Comparison of ENCODE assay signal across 19 cellular contexts in the genomic region with DNA sequence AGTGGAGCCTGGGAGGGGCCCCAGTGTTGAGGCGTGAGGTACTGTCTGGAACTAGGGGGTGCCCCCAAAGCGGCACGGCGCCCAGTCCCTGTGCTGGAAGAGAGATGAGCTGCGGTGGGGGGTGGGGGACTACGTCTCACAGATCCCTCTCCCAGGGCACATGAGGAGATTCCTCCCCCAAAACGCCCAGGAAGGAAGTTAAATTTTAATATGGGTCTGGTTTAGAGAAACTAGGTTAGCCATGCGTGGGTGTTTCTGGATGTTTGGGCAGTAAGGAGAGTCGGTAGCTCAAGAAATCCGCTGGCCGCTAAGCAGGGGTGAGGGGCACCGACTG. TPM values are rescaled to one million over a fixed set of nuclear protein-coding genes. Genes with fewer than 3 reads are reported as not detected.
DNase-seq lines count a peak whose midpoint lies in the region; TF ChIP-seq lines count a peak whose summit lies in the region.
"Had no signal": no experiment of that assay in that cellular context is flagged by ENCODE, and none has a peak within 500 bp of the region (broad histone marks: within the 10 kb centered on the region; RNA-seq: fewer than 3 reads in every experiment).

No MANE protein-coding gene starts in this region.

- H3K27ac ChIP-seq in BLaER1 (peak overlapping the region; percentile 81), RWPE1 (0 out of 2 replicates have a peak overlapping the region, but pooled peaks have one; percentile 1)
- H3K27ac ChIP-seq: A549, KMS-11, PC-9 had no signal

- H3K4me2 ChIP-seq in BLaER1, result peak overlapping the region; percentile 96
- H3K4me2 ChIP-seq: A549, KMS-11, PC-9 had no signal

- no peaks in the 10 kb centered on the region for H3K27me3 ChIP-seq in BLaER1
- no peaks in the 10 kb centered on the region for H3K27me3 ChIP-seq in kidney epithelial cell (ENCODE audit: control insufficient read depth, insufficient read depth, low read length)

- CTCF ChIA-PET in RWPE1 (lab: Yijun Ruan, JAX), result interaction anchor here (0.6 kb wide), 1 partner anchor 32 kb away, joined by 3 read pairs; no protein-coding TSS in a partner anchor

- TF ChIP-seq CTCF in RWPE1 (conservative IDR thresholded peaks at IDR 0.05; ENCODE audit: low read depth), result no peak
- TF ChIP-seq CTCF in kidney epithelial cell (IDR thresholded peaks at IDR 0.05; ENCODE audit: insufficient read depth, low read length, poor library complexity, severe bottlenecking), result no peak
- TF ChIP-seq CTCF in GM13976 (IDR thresholded peaks at IDR 0.05; ENCODE audit: borderline replicate concordance, control extremely low read depth, extremely low read depth, insufficient read depth, missing control alignments), result no peak

- peaks cover 87% of the 10 kb centered on the region for H3K4me1 ChIP-seq in BLaER1
- H3K4me1 ChIP-seq: A549, HAP-1 had no signal

- H3K9ac ChIP-seq in BLaER1, result peak overlapping the region; percentile 76
- H3K9ac ChIP-seq: KMS-11 had no signal

- DNase-seq in RWPE1 (ENCODE audit: low spot score), result no peak
- peak; percentile 51 for DNase-seq in kidney epithelial cell (ENCODE audit: low read depth)
- peak; percentile 90 for DNase-seq in renal cortical epithelial cell (ENCODE audit: low read depth)
- DNase-seq in GM13976 (ENCODE audit: low spot score), result no peak
- DNase-seq in central memory CD4-positive, alpha-beta T cell, result no peak
- DNase-seq in T-helper 2 cell, result no peak
- DNase-seq in DMS53 treated with DMSO at 0.1 percent for 48 hours (lab: John Stamatoyannopoulos, UW; ENCODE audit: unreplicated experiment), result no peak
- DNase-seq: AML-193, DMS 273 treated with DMSO at 0.1 percent for 48 hours, EL, MM.1S, NCI-H1105, NCI-H1694 treated with DMSO at 0.1 percent for 48 hours, NCI-H748 treated with DMSO at 0.1 percent for 48 hours, PC-9 had no signal

- H3K36me3 ChIP-seq in BLaER1 (peaks cover 32% of the 10 kb centered on the region), kidney epithelial cell (ENCODE audit: control insufficient read depth, insufficient read depth, low read length) (no peaks in the 10 kb centered on the region)

- no peaks in the 10 kb centered on the region for H3K9me3 ChIP-seq in BLaER1
- H3K9me3 ChIP-seq: A549, HAP-1 had no signal

- H4K20me1 ChIP-seq in BLaER1, result peaks cover 93% of the 10 kb centered on the region

- in situ Hi-C loops in GM13976 (cut with MboI; ENCODE audit: low sequenced_read_pairs, unreplicated experiment), result no loop called here

- H3K4me3 ChIP-seq in BLaER1, result peak overlapping the region; percentile 54
- no peak overlapping the region for H3K4me3 ChIP-seq in kidney epithelial cell (ENCODE audit: low read depth, low read length)
- H3K4me3 ChIP-seq: A549, HAP-1, PC-9 had no signal

- POLR2A ChIA-PET in RWPE1 (lab: Yijun Ruan, JAX; ENCODE audit: low non-redundant PET), result no interaction called here

RNA-seq across cellular contexts. Expression of gene CSNK1G2, which starts 20.5 kb away (rescaled TPM):
- total RNA-seq in kidney epithelial cell (95.8 and 105 TPM in 2 replicates), renal cortical epithelial cell (65.1 and 78.4 TPM in 2 replicates)

RNA-seq across cellular contexts. Expression of gene BTBD2, which starts 54.0 kb away (rescaled TPM):
- total RNA-seq in kidney epithelial cell (51.3 and 66.1 TPM in 2 replicates), renal cortical epithelial cell (31.4 and 144 TPM in 2 replicates)

RNA-seq across cellular contexts. Expression of gene ADAT3, which starts 56.3 kb away (rescaled TPM):
- 1.8 and 8.6 TPM in 2 replicates for total RNA-seq in kidney epithelial cell
- 2.6 and 6.5 TPM in 2 replicates for total RNA-seq in renal cortical epithelial cell

RNA-seq across cellular contexts. Expression of gene SCAMP4, which starts 56.3 kb away (rescaled TPM):
- 167 and 178 TPM in 2 replicates for total RNA-seq in kidney epithelial cell
- 45.5 and 135 TPM in 2 replicates for total RNA-seq in renal cortical epithelial cell

Comparison
In these comparisons a context has a peak if more than half of its experiments do, and no peak if none do; other contexts are left out.
1. DNase-seq: peak in kidney epithelial cell (single experiment) and renal cortical epithelial cell (single experiment); none in RWPE1 (single experiment), GM13976 (single experiment), central memory CD4-positive, alpha-beta T cell (single experiment), T-helper 2 cell (0 of 5) and DMS53 treated with DMSO at 0.1 percent for 48 hours (single experiment).